ENCODE assay signal across 16 cellular contexts in the genomic region with DNA sequence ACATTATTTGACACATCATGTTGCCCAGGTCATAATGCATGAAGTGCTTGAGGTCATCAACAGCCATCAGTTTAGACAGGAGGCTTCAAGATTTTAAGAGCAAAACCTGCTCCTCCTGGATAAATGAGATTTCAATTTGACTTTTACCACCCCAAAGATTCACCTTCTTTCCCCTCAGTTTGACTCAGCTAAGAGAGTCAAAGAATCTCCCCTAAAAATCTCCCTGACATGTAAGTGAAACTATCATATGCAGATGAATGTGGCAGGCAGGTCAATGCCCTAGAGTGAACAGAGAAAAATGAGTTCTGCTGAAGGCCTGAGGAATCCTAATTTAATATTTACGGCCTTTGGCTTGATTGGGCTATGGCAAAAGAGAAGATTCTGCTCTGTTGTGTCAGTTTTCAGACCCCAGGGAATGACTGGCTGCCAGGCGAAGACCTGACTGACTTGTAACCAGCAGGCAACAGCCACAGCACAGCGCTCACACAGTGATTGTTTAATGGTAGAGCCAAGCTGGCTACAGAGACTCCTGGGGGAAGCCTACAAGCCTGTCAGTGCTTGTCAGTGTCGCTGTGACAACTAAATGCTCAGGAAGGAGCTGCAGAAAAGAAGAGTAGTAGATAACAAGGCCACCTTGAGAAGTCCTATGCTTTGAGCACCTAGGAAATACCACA.
DNase-seq lines count a peak whose midpoint lies in the region; ATAC-seq, FAIRE-seq and TF ChIP-seq lines count a peak whose summit lies in the region.
"Had no signal": no experiment of that assay in that cellular context is flagged by ENCODE, and none has a peak within 500 bp of the region (broad histone marks: within the 10 kb centered on the region; RNA-seq: fewer than 3 reads in every experiment).

No MANE protein-coding gene starts in this region.

- H2AFZ ChIP-seq in GM23338 (0 out of 2 replicates have a peak overlapping the region, but pooled peaks have one; percentile 33), astrocyte (ENCODE audit: low read depth, low read length) (no peak overlapping the region), neural cell (ENCODE audit: low read depth, low read length) (no peak overlapping the region)

- H3K27me3 Mint-ChIP-seq in GM23338 (ENCODE audit: insufficient read depth, low read depth, poor library complexity) (no peaks in the 10 kb centered on the region), astrocyte (ENCODE audit: low read depth, unreplicated experiment) (no peaks in the 10 kb centered on the region)
- H3K27me3 Mint-ChIP-seq: CD4-positive, CD25-positive, alpha-beta regulatory T cell had no signal

- H3K27me3 ChIP-seq in BE2C (no peaks in the 10 kb centered on the region), GM23338 (ENCODE audit: insufficient read depth) (no peaks in the 10 kb centered on the region), astrocyte (ENCODE audit: insufficient read depth, low read length) (no peaks in the 10 kb centered on the region), neural cell (ENCODE audit: insufficient read depth, low read depth, low read length) (no peaks in the 10 kb centered on the region)

- intact Hi-C loops in cardiac septum (cut with DNase I) = no loop called here

- H3K36me3 Mint-ChIP-seq in GM23338 (ENCODE audit: low read depth) = peaks cover 7% of the 10 kb centered on the region; the same call in 1 of the 3 replicates
- H3K36me3 Mint-ChIP-seq in astrocyte (ENCODE audit: low read depth, unreplicated experiment) = no peaks in the 10 kb centered on the region
- H3K36me3 Mint-ChIP-seq: CD4-positive, CD25-positive, alpha-beta regulatory T cell had no signal

- peak; percentile 95 for TF ChIP-seq EP300 in neural cell (conservative IDR thresholded peaks at IDR 0.05; ENCODE audit: poor library complexity, severe bottlenecking)

- H3K4me3 ChIP-seq in BE2C (ENCODE audit: low read depth, low read length) (no peak overlapping the region), GM23338 (no peak overlapping the region), astrocyte (ENCODE audit: insufficient read depth, low read depth, low read length) (no peak overlapping the region), neural cell (ENCODE audit: low read length) (peak overlapping the region; percentile 32)

- H3K4me1 ChIP-seq in BE2C (no peaks in the 10 kb centered on the region), GM23338 (ENCODE audit: insufficient read depth) (no peaks in the 10 kb centered on the region), astrocyte (ENCODE audit: insufficient read depth, low read length) (peaks cover 10% of the 10 kb centered on the region)

- H3K9me2 ChIP-seq in GM23338 (ENCODE audit: insufficient read depth) (0 out of 2 replicates have a peak, but pooled peaks cover 7% of the 10 kb centered on the region), neural cell (ENCODE audit: insufficient read depth, low read length) (no peaks in the 10 kb centered on the region)

- no peak overlapping the region for H3K27ac Mint-ChIP-seq in GM23338
- peak overlapping the region; percentile 37 for H3K27ac Mint-ChIP-seq in astrocyte (ENCODE audit: unreplicated experiment)
- H3K27ac Mint-ChIP-seq: CD4-positive, CD25-positive, alpha-beta regulatory T cell had no signal

- no peak overlapping the region for H3K9ac ChIP-seq in astrocyte (ENCODE audit: low read length)
- peak overlapping the region; percentile 2 for H3K9ac ChIP-seq in neural cell (ENCODE audit: low read length)

- ATAC-seq in GM23338 = no peak
- no peak for ATAC-seq in HG03097 (IDR thresholded peaks at IDR 0.05; ENCODE audit: low FRiP score, unreplicated experiment)

- H3K9me3 ChIP-seq in BE2C (no peaks in the 10 kb centered on the region), astrocyte (ENCODE audit: insufficient read depth, low read depth, low read length) (no peaks in the 10 kb centered on the region), neural cell (ENCODE audit: low read length) (no peaks in the 10 kb centered on the region)

- H3K4me1 Mint-ChIP-seq in GM23338 = no peaks in the 10 kb centered on the region
- peaks cover 25% of the 10 kb centered on the region for H3K4me1 Mint-ChIP-seq in astrocyte (ENCODE audit: low read depth, unreplicated experiment)

- H3K4me2 ChIP-seq in GM23338 (no peak overlapping the region), astrocyte (ENCODE audit: low read length) (no peak overlapping the region), neural cell (ENCODE audit: low read length) (peak overlapping the region; percentile 42)

- no peaks in the 10 kb centered on the region for H3K36me3 ChIP-seq in BE2C
- no peaks in the 10 kb centered on the region for H3K36me3 ChIP-seq in GM23338 (ENCODE audit: insufficient read depth)
- H3K36me3 ChIP-seq in astrocyte (ENCODE audit: insufficient read depth, low read length) = no peaks in the 10 kb centered on the region
- no peaks in the 10 kb centered on the region for H3K36me3 ChIP-seq in neural cell (ENCODE audit: insufficient read depth, low read length)

- H3K4me3 Mint-ChIP-seq in GM23338 (no peak overlapping the region), astrocyte (ENCODE audit: unreplicated experiment) (no peak overlapping the region)
- H3K4me3 Mint-ChIP-seq: CD4-positive, CD25-positive, alpha-beta regulatory T cell had no signal

- H3K79me2 ChIP-seq in GM23338 (replicated peaks; ENCODE audit: insufficient read depth) (no peaks in the 10 kb centered on the region), astrocyte (ENCODE audit: insufficient read depth, low read length) (no peaks in the 10 kb centered on the region), neural cell (replicated peaks; ENCODE audit: insufficient read depth, low read length) (no peaks in the 10 kb centered on the region)

- TF ChIP-seq CTCF in BE2C (IDR thresholded peaks at IDR 0.05; ENCODE audit: low read depth, low read length) = no peak
- TF ChIP-seq CTCF in GM23338 (conservative IDR thresholded peaks at IDR 0.05; ENCODE audit: low read depth in 2 of 2) = no peak
- no peak for TF ChIP-seq CTCF in astrocyte (IDR thresholded peaks at IDR 0.05; ENCODE audit: insufficient read depth, low read depth, low read length)
- TF ChIP-seq CTCF in neural cell (IDR thresholded peaks at IDR 0.05; ENCODE audit: poor library complexity, severe bottlenecking) = peak; percentile 27

- peak; percentile 47 for TF ChIP-seq RAD21 in neural cell (conservative IDR thresholded peaks at IDR 0.05)

- no peak for FAIRE-seq in astrocyte (lab: Jason Lieb, UNC)
- FAIRE-seq: GM12892, GM19239 had no signal

- DNase-seq in BE2C (peak; percentile 25), GM23338 (ENCODE audit: low spot score) (no peak), astrocyte (ENCODE audit: low read depth) (no peak), cardiac septum (ENCODE audit: low spot score) (no peak), NCI-H1417 treated with DMSO at 0.1 percent for 48 hours (lab: John Stamatoyannopoulos, UW) (no peak)
- DNase-seq: AML-193; CD4-positive, CD25-positive, alpha-beta regulatory T cell; DMS53; IMR-90; Kasumi-1; NCI-H82; SIG-M5 had no signal

- H3K27ac ChIP-seq in GM23338 (ENCODE audit: low read depth) (no peak overlapping the region), astrocyte (ENCODE audit: low read depth, low read length) (no peak overlapping the region), neural cell (ENCODE audit: low read length) (peak overlapping the region; percentile 57)

- H3K9me3 Mint-ChIP-seq in GM23338 (peaks cover 75% of the 10 kb centered on the region), astrocyte (ENCODE audit: unreplicated experiment) (peaks cover 3% of the 10 kb centered on the region)

- H3F3A ChIP-seq in GM23338 (replicated peaks; ENCODE audit: low read depth) (no peaks in the 10 kb centered on the region), neural cell (ENCODE audit: insufficient read depth, low read length, poor library complexity, severe bottlenecking) (peaks cover 10% of the 10 kb centered on the region)

- H4K20me1 ChIP-seq in GM23338 (replicated peaks; ENCODE audit: insufficient read depth) (no peaks in the 10 kb centered on the region), astrocyte (ENCODE audit: insufficient read depth, low read length) (no peaks in the 10 kb centered on the region), neural cell (ENCODE audit: insufficient read depth) (no peaks in the 10 kb centered on the region)

TF ChIP-seq in GM23338, 12 proteins besides CTCF, POLR2A, EP300 and RAD21 (continues in another document):
- TF ChIP-seq POLR2AphosphoS5 (IDR thresholded peaks at IDR 0.05; ENCODE audit: low read depth) (no peak), STAT1 (IDR thresholded peaks at IDR 0.05; ENCODE audit: unreplicated experiment) (no peak)

TF ChIP-seq in neural cell, 6 proteins besides CTCF, POLR2A, EP300 and RAD21:
- TF ChIP-seq POLR2AphosphoS5 (IDR thresholded peaks at IDR 0.05) (peak; percentile 82), MXI1 (conservative IDR thresholded peaks at IDR 0.05; ENCODE audit: poor library complexity, severe bottlenecking) (no peak), TAF1 (IDR thresholded peaks at IDR 0.05; ENCODE audit: low read depth) (no peak), REST (IDR thresholded peaks at IDR 0.05; ENCODE audit: borderline replicate concordance) (peak; percentile 25), SMC3 (conservative IDR thresholded peaks at IDR 0.05; ENCODE audit: poor library complexity) (peak; percentile 29), EZH2 (IDR thresholded peaks at IDR 0.05; ENCODE audit: borderline replicate concordance, insufficient read depth, low read length, poor library complexity, severe bottlenecking) (no peak)
